ENCODE assay signal across 8 cellular contexts in genomic region chr1:13702425-13703127, GRCh38. TPM values are rescaled to one million over a fixed set of nuclear protein-coding genes. Genes with fewer than 3 reads are reported as not detected.
DNase-seq lines count a peak whose midpoint lies in the region; ATAC-seq, FAIRE-seq and TF ChIP-seq lines count a peak whose summit lies in the region.

No MANE protein-coding gene starts in this region.

- H3K27ac ChIP-seq in mesendoderm (ENCODE audit: low read depth, low read length) (no peak overlapping the region), tibial nerve (peak overlapping the region in 1 of 4 donors; percentile 98)

- no peak overlapping the region for H2AK5ac ChIP-seq in mesendoderm (ENCODE audit: low read length)

- H4K8ac ChIP-seq in mesendoderm (ENCODE audit: low read depth, low read length): no peak overlapping the region

- H3K9ac ChIP-seq in mesendoderm (ENCODE audit: low read length): no peak overlapping the region

- no peak overlapping the region for H3K23ac ChIP-seq in mesendoderm (ENCODE audit: low read length)

- H2BK120ac ChIP-seq in mesendoderm (ENCODE audit: low read depth, low read length): no peak overlapping the region

- peaks cover 6% of the 10 kb centered on the region for H3K79me2 ChIP-seq in mesendoderm (ENCODE audit: control insufficient read depth, insufficient read depth, low read length)

- H4K5ac ChIP-seq in mesendoderm (ENCODE audit: low read length): no peak overlapping the region

- no CpG with 5 or more reads among the region's 10 CpGs for WGBS in mesendoderm (ENCODE audit: extremely low coverage, insufficient coverage, low lambda C conversion rate)
- WGBS in tibial nerve, 2 donors: 81 to 88% methylated on average over 10 of the region's 10 CpGs

- no peak overlapping the region for H2BK5ac ChIP-seq in mesendoderm (ENCODE audit: low read length)

- peaks cover 3% of the 10 kb centered on the region for H3K4me1 ChIP-seq in mesendoderm (ENCODE audit: control insufficient read depth, low read depth, low read length)
- H3K4me1 ChIP-seq in tibial nerve: peaks cover 0 to 68% (median 9%) of the 10 kb centered on the region in 4 donors

- no peak overlapping the region for H3K4me2 ChIP-seq in mesendoderm (ENCODE audit: low read length)

- no peak for TF ChIP-seq EP300 in tibial nerve (IDR thresholded peaks at IDR 0.05)

- in situ Hi-C loops in GM13977 (cut with MboI; ENCODE audit: low pct_unique_long_range_greater_than_20kb, low sequenced_read_pairs, unreplicated experiment): no loop called here

- H3K4me3 ChIP-seq in mesendoderm (ENCODE audit: low read length): no peak overlapping the region
- H3K4me3 ChIP-seq in tibial nerve: no peak overlapping the region

- TF ChIP-seq POLR2A in tibial nerve (IDR thresholded peaks at IDR 0.05): no peak

- peak overlapping the region; percentile 22 for H3K56ac ChIP-seq in mesendoderm (ENCODE audit: low read length)

- no peak for FAIRE-seq in urothelium cell line (lab: Jason Lieb, UNC)

- TF ChIP-seq CTCF in GM13977 (IDR thresholded peaks at IDR 0.05; ENCODE audit: extremely low read depth, insufficient read depth, missing control alignments) (no peak), tibial nerve (IDR thresholded peaks at IDR 0.05) (no peak)

- H3K27me3 ChIP-seq in mesendoderm (ENCODE audit: insufficient read depth, low read length, poor library complexity): no peaks in the 10 kb centered on the region
- no peaks in the 10 kb centered on the region for H3K27me3 ChIP-seq in tibial nerve

- H3K79me1 ChIP-seq in mesendoderm (ENCODE audit: low read length): peaks cover 15% of the 10 kb centered on the region

- H3K9me3 ChIP-seq in tibial nerve: no peaks in the 10 kb centered on the region

- no peaks in the 10 kb centered on the region for H3K36me3 ChIP-seq in mesendoderm (ENCODE audit: control insufficient read depth, insufficient read depth, low read length)
- no peaks in the 10 kb centered on the region for H3K36me3 ChIP-seq in tibial nerve

- no peak overlapping the region for H2BK15ac ChIP-seq in mesendoderm (replicated peaks; ENCODE audit: low read depth)

- DNase-seq in GM13977 (ENCODE audit: low spot score) (peak; percentile 84), mesendoderm (no peak), NCI-H1105 (lab: John Stamatoyannopoulos, UW) (no peak), ecto neural progenitor cell (ENCODE audit: low spot score) (no peak), tibial nerve (ENCODE audit: low spot score in 2 of 2) (no peak), urothelium cell line (ENCODE audit: low spot score) (no peak)
- peak; percentile 56 for DNase-seq in activated CD4-positive, CD25-positive, alpha-beta regulatory T cell treated with anti-CD3 and anti-CD28 coated beads, Interleukin-2, amount 50 U/mL, for 16 hours (ENCODE audit: low read depth, low spot score)

- peak; percentile 70 for ATAC-seq in HG02759 (IDR thresholded peaks at IDR 0.05; ENCODE audit: unreplicated experiment)

- H3K4ac ChIP-seq in mesendoderm (ENCODE audit: low read depth, low read length): no peak overlapping the region

- no peak overlapping the region for H3K18ac ChIP-seq in mesendoderm (ENCODE audit: low read length)

RNA-seq across cellular contexts. Expression of gene PRDM2, which starts 2.6 kb away (rescaled TPM):
- 18.0 TPM for polyA plus RNA-seq in mesendoderm (2013, experiment 1 of 2)
- polyA plus RNA-seq in mesendoderm (2013, experiment 2 of 2): 18.3 TPM
- 10 to 100 TPM; 26.4 to 48.8 (median 46.5) TPM for total RNA-seq in tibial nerve

Comparison
In these comparisons a context has a peak if more than half of its experiments do, and no peak if none do; other contexts are left out.
1. DNase-seq: peak in GM13977 (single experiment) and activated CD4-positive, CD25-positive, alpha-beta regulatory T cell treated with anti-CD3 and anti-CD28 coated beads, Interleukin-2, amount 50 U/mL, for 16 hours (single experiment); none in mesendoderm (single experiment), NCI-H1105 (single experiment), ecto neural progenitor cell (single experiment), tibial nerve (0 of 2) and urothelium cell line (single experiment).